ENCODE assay signal across 9 cellular contexts in the genomic region with DNA sequence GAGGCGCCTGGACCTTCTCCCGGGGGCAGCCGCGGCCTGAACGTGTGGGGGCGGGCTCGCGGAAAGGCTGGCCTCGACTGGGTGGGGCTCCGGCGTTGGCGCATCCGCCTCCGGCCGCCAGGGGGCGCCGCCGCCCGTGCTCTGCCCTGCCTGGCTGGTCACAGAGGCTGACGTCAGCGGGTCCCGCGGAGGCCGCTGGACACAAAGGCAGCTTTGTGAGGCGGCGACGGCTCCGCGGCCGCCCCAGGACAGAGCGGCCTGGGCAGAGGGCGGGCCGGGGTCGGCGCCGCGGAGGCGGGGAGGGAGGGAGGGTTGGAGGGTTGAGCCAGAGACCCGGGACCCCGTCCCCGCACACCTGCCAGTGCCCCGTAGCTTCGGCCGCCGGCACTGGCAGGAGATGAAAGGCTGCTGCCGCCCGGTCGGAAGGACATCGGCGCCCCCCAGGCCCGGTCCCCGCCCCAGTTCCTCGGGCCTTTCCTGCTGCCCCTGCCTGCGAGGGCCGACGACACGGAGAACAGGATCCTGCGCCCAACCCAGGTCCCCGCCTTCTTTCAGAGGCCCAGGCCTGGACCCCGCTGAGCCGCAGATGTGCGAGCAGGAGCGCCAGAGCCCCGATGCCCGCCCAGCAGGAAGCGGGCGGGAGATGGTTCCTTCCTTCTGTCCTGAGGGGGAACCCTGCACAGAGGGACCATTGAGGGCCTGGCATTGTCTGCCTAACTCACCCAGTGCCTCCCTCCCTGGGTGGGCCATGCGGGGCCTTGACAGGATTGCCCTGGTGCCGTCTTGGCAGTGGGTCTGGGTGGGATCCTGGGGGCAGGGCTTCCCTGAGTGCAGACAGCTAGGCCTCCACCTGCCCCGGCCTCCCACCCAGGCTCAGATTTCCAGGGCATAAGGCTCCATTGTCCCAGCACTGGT. TPM values are rescaled to one million over a fixed set of nuclear protein-coding genes. Genes with fewer than 3 reads are reported as not detected.
DNase-seq lines count a peak whose midpoint lies in the region; ATAC-seq and TF ChIP-seq lines count a peak whose summit lies in the region.
"Had no signal": no experiment of that assay in that cellular context is flagged by ENCODE, and none has a peak within 500 bp of the region (broad histone marks: within the 10 kb centered on the region; RNA-seq: fewer than 3 reads in every experiment).

No MANE protein-coding gene starts in this region.

- H3K36me3 ChIP-seq in liver (ENCODE audit: control insufficient read depth in 4 of 4, insufficient read depth in 3 of 4, low read depth in 1 of 4, low read length in 3 of 4) = peaks cover 11 to 21% (median 15%) of the 10 kb centered on the region in 4 donors

- peak overlapping the region in 2 of 3 donors; percentile 40 to 66 for H3K4me3 ChIP-seq in liver (ENCODE audit: low read depth in 1 of 3, low read length in 3 of 3)

- DNase-seq in ACHN (peak; percentile 87), NCI-H510A (lab: John Stamatoyannopoulos, UW) (peak; percentile 57), dedifferentiated amniotic fluid mesenchymal stem cell (ENCODE audit: extremely low spot score) (peak; percentile 76)
- peak; percentile 82 for DNase-seq in activated CD4-positive, alpha-beta T cell treated with anti-CD3 and anti-CD28 coated beads, Interleukin-2, amount 10 ng/mL, durations not matched to agents 7 days and 5 days
- DNase-seq in stimulated activated CD4-positive, alpha-beta T cell treated with anti-CD3 and anti-CD28 coated beads, Interleukin-4, amount 100 ng/mL, for 1 hour = peak; percentile 83

- H3K4me3 Mint-ChIP-seq in activated CD4-positive, alpha-beta T cell treated with anti-CD3 and anti-CD28 coated beads, Interleukin-2, amount 10 ng/mL, durations not matched to agents 7 days and 5 days = peak overlapping the region; percentile 51

- H3K36me3 Mint-ChIP-seq in activated CD4-positive, alpha-beta T cell treated with anti-CD3 and anti-CD28 coated beads, Interleukin-2, amount 10 ng/mL, durations not matched to agents 7 days and 5 days (ENCODE audit: low read depth) = peaks cover 28% of the 10 kb centered on the region

- H3K9me3 ChIP-seq in liver (ENCODE audit: control insufficient read depth in 4 of 4, low read length in 3 of 4) = no peaks in the 10 kb centered on the region

- no peaks in the 10 kb centered on the region for H3K9me3 Mint-ChIP-seq in activated CD4-positive, alpha-beta T cell treated with anti-CD3 and anti-CD28 coated beads, Interleukin-2, amount 10 ng/mL, durations not matched to agents 7 days and 5 days

- peak overlapping the region; percentile 29 to 64 for H3K9ac ChIP-seq in liver (ENCODE audit: low read depth in 1 of 2, low read length in 2 of 2)

- CTCF ChIA-PET in activated CD4-positive, alpha-beta T cell treated with anti-CD3 and anti-CD28 coated beads, Interleukin-2, amount 10 ng/mL, durations not matched to agents 7 days and 5 days (lab: Charles Lee) = interaction anchor here (0.8 to 13.7 kb wide), 13 partner anchors 10 to 88 kb away, joined by 3 to 143 read pairs (median 4); no protein-coding TSS in a partner anchor

- peak; percentile 99 for TF ChIP-seq CTCF in liver (IDR thresholded peaks at IDR 0.05; ENCODE audit: low read depth, low read length, missing input control)

- no peaks in the 10 kb centered on the region for H3K27me3 ChIP-seq in liver (ENCODE audit: control insufficient read depth in 4 of 4, insufficient read depth in 4 of 4, low read length in 3 of 4)

- 3% methylated on average over 70 of the region's 70 CpGs for WGBS in liver

- no peaks in the 10 kb centered on the region for H3K27me3 Mint-ChIP-seq in activated CD4-positive, alpha-beta T cell treated with anti-CD3 and anti-CD28 coated beads, Interleukin-2, amount 10 ng/mL, durations not matched to agents 7 days and 5 days

- in situ Hi-C loops in ACHN (cut with HindIII; ENCODE audit: low pct_ligation_motif_present, low pct_unique_long_range_greater_than_20kb, low sequenced_read_pairs) = no loop called here

- peak; percentile 70 to 77 for TF ChIP-seq RAD21 in liver (IDR thresholded peaks at IDR 0.05)

- peak; percentile 64 for ATAC-seq in GM18519 (IDR thresholded peaks at IDR 0.05; ENCODE audit: low FRiP score, unreplicated experiment)
- ATAC-seq in HG03064 (IDR thresholded peaks at IDR 0.05; ENCODE audit: low read depth, unreplicated experiment) = peak; percentile 77

- POLR2A ChIA-PET in activated CD4-positive, alpha-beta T cell treated with anti-CD3 and anti-CD28 coated beads, Interleukin-2, amount 10 ng/mL, durations not matched to agents 7 days and 5 days (lab: Charles Lee) = no interaction called here

- H3K4me1 ChIP-seq in liver (ENCODE audit: control insufficient read depth in 4 of 4, insufficient read depth in 4 of 4, low read length in 3 of 4) = peaks cover 5 to 31% (median 10%) of the 10 kb centered on the region in 4 donors

- H3K27ac ChIP-seq in liver (ENCODE audit: low read depth in 1 of 2, low read length in 2 of 2) = peak overlapping the region; percentile 79 to 88

- H3K4me1 Mint-ChIP-seq in activated CD4-positive, alpha-beta T cell treated with anti-CD3 and anti-CD28 coated beads, Interleukin-2, amount 10 ng/mL, durations not matched to agents 7 days and 5 days = peaks cover 7% of the 10 kb centered on the region

- H3K27ac Mint-ChIP-seq in activated CD4-positive, alpha-beta T cell treated with anti-CD3 and anti-CD28 coated beads, Interleukin-2, amount 10 ng/mL, durations not matched to agents 7 days and 5 days = peak overlapping the region; percentile 46

TF ChIP-seq in liver, 16 proteins besides CTCF, POLR2A, EP300 and RAD21 (continues in another document):
- no peak for TF ChIP-seq TAF1 (conservative IDR thresholded peaks at IDR 0.05)
- TF ChIP-seq GABPA (IDR thresholded peaks at IDR 0.05 in 1 of 2, conservative IDR thresholded peaks at IDR 0.05 in 1 of 2) = peak in 1 of 2 donors; percentile 29
- peak in 1 of 2 donors; percentile 26 for TF ChIP-seq EGR1 (IDR thresholded peaks at IDR 0.05; ENCODE audit: low read depth in 2 of 2)
- no peak for TF ChIP-seq SP1 (IDR thresholded peaks at IDR 0.05)
- TF ChIP-seq, protein P1, sequence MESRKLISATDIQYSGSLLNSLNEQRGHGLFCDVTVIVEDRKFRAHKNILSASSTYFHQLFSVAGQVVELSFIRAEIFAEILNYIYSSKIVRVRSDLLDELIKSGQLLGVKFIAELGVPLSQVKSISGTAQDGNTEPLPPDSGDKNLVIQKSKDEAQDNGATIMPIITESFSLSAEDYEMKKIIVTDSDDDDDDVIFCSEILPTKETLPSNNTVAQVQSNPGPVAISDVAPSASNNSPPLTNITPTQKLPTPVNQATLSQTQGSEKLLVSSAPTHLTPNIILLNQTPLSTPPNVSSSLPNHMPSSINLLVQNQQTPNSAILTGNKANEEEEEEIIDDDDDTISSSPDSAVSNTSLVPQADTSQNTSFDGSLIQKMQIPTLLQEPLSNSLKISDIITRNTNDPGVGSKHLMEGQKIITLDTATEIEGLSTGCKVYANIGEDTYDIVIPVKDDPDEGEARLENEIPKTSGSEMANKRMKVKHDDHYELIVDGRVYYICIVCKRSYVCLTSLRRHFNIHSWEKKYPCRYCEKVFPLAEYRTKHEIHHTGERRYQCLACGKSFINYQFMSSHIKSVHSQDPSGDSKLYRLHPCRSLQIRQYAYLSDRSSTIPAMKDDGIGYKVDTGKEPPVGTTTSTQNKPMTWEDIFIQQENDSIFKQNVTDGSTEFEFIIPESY (IDR thresholded peaks at IDR 0.05) = no peak
- TF ChIP-seq HNF4G (IDR thresholded peaks at IDR 0.05) = no peak
- no peak for TF ChIP-seq REST (IDR thresholded peaks at IDR 0.05)

RNA-seq across cellular contexts. Expression of gene SEMA3B, which starts 8.7 kb away (rescaled TPM):
- under 1 TPM; 0.37 to 0.60 TPM for total RNA-seq in activated CD4-positive, alpha-beta T cell treated with anti-CD3 and anti-CD28 coated beads, Interleukin-2, amount 10 ng/mL, durations not matched to agents 7 days and 5 days
- total RNA-seq in liver = 1 to 10 TPM in 1 of 2 donors, under 1 TPM in 1; 0.56 to 1.5 TPM
- 1 to 10 TPM in 1 of 2 donors, under 1 TPM in 1; 0.40 to 1.3 TPM for polyA plus RNA-seq in liver

RNA-seq across cellular contexts. Expression of gene LSMEM2, which starts 18.6 kb away (rescaled TPM):
- total RNA-seq in activated CD4-positive, alpha-beta T cell treated with anti-CD3 and anti-CD28 coated beads, Interleukin-2, amount 10 ng/mL, durations not matched to agents 7 days and 5 days = not detected
- under 1 TPM in 1 of 2 donors, not detected in 1; 0.08 TPM for total RNA-seq in liver
- polyA plus RNA-seq in liver = under 1 TPM in 1 of 2 donors, not detected in 1; 0.03 TPM
- total RNA-seq: T-helper 2 cell treated with Interferon-gamma antibody and Interleukin-4, amounts not matched to agents 100 ng/mL and 5 ng/mL, for 36 hours had no signal

RNA-seq across cellular contexts. Expression of gene GNAI2, which starts 24.3 kb away (rescaled TPM):
- total RNA-seq in activated CD4-positive, alpha-beta T cell treated with anti-CD3 and anti-CD28 coated beads, Interleukin-2, amount 10 ng/mL, durations not matched to agents 7 days and 5 days = 100 to 1,000 TPM; 489 to 524 TPM
- total RNA-seq in liver = 10 to 100 TPM; 58.3 to 65.0 TPM
- 10 to 100 TPM; 59.5 to 86.3 TPM for polyA plus RNA-seq in liver

RNA-seq across cellular contexts. Expression of gene IFRD2, which starts 31.9 kb away (rescaled TPM):
- 10 to 100 TPM; 59.4 to 66.0 TPM for total RNA-seq in activated CD4-positive, alpha-beta T cell treated with anti-CD3 and anti-CD28 coated beads, Interleukin-2, amount 10 ng/mL, durations not matched to agents 7 days and 5 days
- 10 to 100 TPM; 55.7 to 66.1 TPM for total RNA-seq in liver
- polyA plus RNA-seq in liver = 10 to 100 TPM; 60.3 to 91.2 TPM

RNA-seq across cellular contexts. Expression of gene HYAL3, which starts 38.9 kb away (rescaled TPM):
- 10 to 100 TPM in 1 of 2 experiments, 1 to 10 TPM in 1; 9.2 to 10.9 TPM for total RNA-seq in activated CD4-positive, alpha-beta T cell treated with anti-CD3 and anti-CD28 coated beads, Interleukin-2, amount 10 ng/mL, durations not matched to agents 7 days and 5 days
- 1 to 10 TPM; 1.9 to 6.6 TPM for total RNA-seq in liver
- 1 to 10 TPM; 1.8 to 2.0 TPM for polyA plus RNA-seq in liver

Comparison
In these comparisons a context has a peak if more than half of its experiments do, and no peak if none do; other contexts are left out.
1. Peak in every context shown above with its lines: DNase-seq, ATAC-seq, H3K4me3 ChIP-seq and H3K27ac ChIP-seq.
2. RNA of gene GNAI2, which starts 24.3 kb away (total RNA-seq): 489 to 524 TPM in activated CD4-positive, alpha-beta T cell treated with anti-CD3 and anti-CD28 coated beads, Interleukin-2, amount 10 ng/mL, durations not matched to agents 7 days and 5 days; 58.3 to 65.0 TPM in liver; every median in the first group is over 4 times any median in the second.